In genomic region chr1:47598357-47598756, GRCh38 we compare ENCODE assay signal across 25 cellular contexts.
"Had no signal": no experiment of that assay in that cellular context is flagged by ENCODE, and none has a peak within 500 bp of the region (broad histone marks: within the 10 kb centered on the region; RNA-seq: fewer than 3 reads in every experiment).

No MANE protein-coding gene starts in this region.

- H3K27ac ChIP-seq: body of pancreas, foreskin keratinocyte, left ventricle myocardium inferior, sigmoid colon, stomach, suprapubic skin, tibial nerve had no signal

- H3K4me1 ChIP-seq: body of pancreas, foreskin keratinocyte had no signal

- H3K4me3 ChIP-seq: body of pancreas, left ventricle myocardium inferior, sigmoid colon, smooth muscle cell, stomach, suprapubic skin, tibial nerve had no signal

- DNase-seq: activated gamma-delta T cell treated with Interleukin-2 at 50 U/mL for 16 hours; activated T-cell treated with anti-CD3 and anti-CD28 coated beads, Interleukin-2, amount 50 U/mL, for 1 hour; anterior cingulate cortex; body of pancreas; effector CD4-positive, alpha-beta T cell; erythroblast; foreskin keratinocyte; immature natural killer cell; kidney glomerular epithelial cell; left ventricle myocardium inferior; mammary epithelial cell; occipital lobe; sigmoid colon; stimulated activated CD4-positive, alpha-beta T cell treated with anti-CD3 and anti-CD28 coated beads, Interleukin-15, amount 100 ng/mL, for 24 hours; stomach; T1000 had no signal

- H3K27me3 ChIP-seq: body of pancreas had no signal

- H3K4me3 Mint-ChIP-seq: activated naive CD4-positive, alpha-beta T cell treated with anti-CD3 and anti-CD28 coated beads, Interleukin-2, amount 50 U/mL, for 24 hours; immature natural killer cell; nephron; stimulated activated memory B cell treated with anti-CD40 and anti-IgM and Interleukin-4, amounts not matched to agents 10 μg/mL and 1 μg/mL and 100 μg/mL, for 72 hours; T-helper 1 cell treated with Interleukin-12 subunit alpha and Interleukin-12 subunit beta and Interleukin-4 antibody, amounts not matched to agents 30 μg/mL and 1 μg/mL, for 36 hours; WTC11 had no signal

- ATAC-seq: body of pancreas; foreskin keratinocyte; stimulated activated memory B cell treated with anti-CD40 and anti-IgM and Interleukin-4, amounts not matched to agents 10 μg/mL and 1 μg/mL and 100 μg/mL, for 72 hours; WTC11 had no signal

- H3K4me2 ChIP-seq: smooth muscle cell had no signal

- FAIRE-seq: urothelium cell line had no signal

- H3K27ac Mint-ChIP-seq: activated naive CD4-positive, alpha-beta T cell treated with anti-CD3 and anti-CD28 coated beads, Interleukin-2, amount 50 U/mL, for 24 hours; immature natural killer cell; nephron; stimulated activated memory B cell treated with anti-CD40 and anti-IgM and Interleukin-4, amounts not matched to agents 10 μg/mL and 1 μg/mL and 100 μg/mL, for 72 hours; T-helper 1 cell treated with Interleukin-12 subunit alpha and Interleukin-12 subunit beta and Interleukin-4 antibody, amounts not matched to agents 30 μg/mL and 1 μg/mL, for 36 hours; WTC11 had no signal

- H3K36me3 Mint-ChIP-seq: activated naive CD4-positive, alpha-beta T cell treated with anti-CD3 and anti-CD28 coated beads, Interleukin-2, amount 50 U/mL, for 24 hours had no signal

- H3K4me1 Mint-ChIP-seq: activated naive CD4-positive, alpha-beta T cell treated with anti-CD3 and anti-CD28 coated beads, Interleukin-2, amount 50 U/mL, for 24 hours; immature natural killer cell; nephron; stimulated activated memory B cell treated with anti-CD40 and anti-IgM and Interleukin-4, amounts not matched to agents 10 μg/mL and 1 μg/mL and 100 μg/mL, for 72 hours had no signal

- H3K36me3 ChIP-seq: left ventricle myocardium inferior, sigmoid colon, stomach, suprapubic skin, tibial nerve had no signal
